In the genomic region with DNA sequence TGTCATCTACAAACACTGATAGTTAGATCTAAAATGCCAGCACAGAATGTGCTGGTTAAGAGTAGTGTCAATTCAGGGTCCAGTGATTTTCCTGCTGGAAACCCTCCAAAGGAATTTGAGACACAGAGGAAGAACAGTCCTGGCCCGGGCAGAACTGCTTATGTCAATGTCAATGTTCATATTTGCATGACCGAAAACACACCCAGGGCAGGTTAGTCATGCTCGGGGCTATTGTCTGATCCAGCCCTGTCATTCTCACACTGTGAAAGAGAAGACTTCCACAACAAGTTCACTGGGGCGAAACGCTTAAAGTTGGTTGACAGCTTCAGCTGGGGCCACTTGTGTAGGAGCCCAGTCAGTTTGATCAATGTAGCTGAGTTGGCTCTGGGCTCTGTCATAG, we compare ENCODE assay signal across 8 cellular contexts.
DNase-seq lines count a peak whose midpoint lies in the region; ATAC-seq and TF ChIP-seq lines count a peak whose summit lies in the region.

No MANE protein-coding gene starts in this region.

- DNase-seq in NCI-H510A (lab: John Stamatoyannopoulos, UW) (peak; percentile 56), memory B cell (ENCODE audit: low spot score in 2 of 2) (peak; percentile 32 to 56), Kasumi-1 (lab: John Stamatoyannopoulos, UW) (no peak), esophagus muscularis mucosa (ENCODE audit: extremely low spot score) (no peak), coronary artery (ENCODE audit: low spot score) (no peak)
- no peak for DNase-seq in activated naive CD8-positive, alpha-beta T cell treated with anti-CD3 and anti-CD28 coated beads for 36 hours

- WGBS in esophagus muscularis mucosa = 67% methylated on average over 5 of the region's 5 CpGs

- no peak for TF ChIP-seq POLR2A in esophagus muscularis mucosa (IDR thresholded peaks at IDR 0.05; ENCODE audit: low read depth)

- H3K27ac ChIP-seq in esophagus muscularis mucosa (replicated peaks in 1 of 4) (no peak overlapping the region), coronary artery (no peak overlapping the region)

- H3K36me3 ChIP-seq in esophagus muscularis mucosa = no peaks in the 10 kb centered on the region

- H3K4me1 Mint-ChIP-seq in memory B cell = peaks cover 22% of the 10 kb centered on the region
- H3K4me1 Mint-ChIP-seq in activated naive CD8-positive, alpha-beta T cell treated with anti-CD3 and anti-CD28 coated beads for 36 hours = peaks cover 2% of the 10 kb centered on the region

- intact Hi-C loops in esophagus muscularis mucosa (cut with DNase I) = no loop called here

- H3K27ac Mint-ChIP-seq in memory B cell = peak overlapping the region; percentile 46
- H3K27ac Mint-ChIP-seq in activated naive CD8-positive, alpha-beta T cell treated with anti-CD3 and anti-CD28 coated beads for 36 hours = no peak overlapping the region

- H3K27me3 Mint-ChIP-seq in memory B cell = peaks cover 3% of the 10 kb centered on the region
- peaks cover 3% of the 10 kb centered on the region for H3K27me3 Mint-ChIP-seq in activated naive CD8-positive, alpha-beta T cell treated with anti-CD3 and anti-CD28 coated beads for 36 hours

- H3K4me1 ChIP-seq in esophagus muscularis mucosa = no peaks in the 10 kb centered on the region

- TF ChIP-seq CTCF in esophagus muscularis mucosa (IDR thresholded peaks at IDR 0.05) = no peak
- no peak for TF ChIP-seq CTCF in coronary artery (IDR thresholded peaks at IDR 0.05)

- H3K36me3 Mint-ChIP-seq in memory B cell = no peaks in the 10 kb centered on the region
- H3K36me3 Mint-ChIP-seq in activated naive CD8-positive, alpha-beta T cell treated with anti-CD3 and anti-CD28 coated beads for 36 hours = no peaks in the 10 kb centered on the region

- no peak for TF ChIP-seq EP300 in esophagus muscularis mucosa (IDR thresholded peaks at IDR 0.05)

- H3K4me3 ChIP-seq in esophagus muscularis mucosa = no peak overlapping the region
- no peak overlapping the region for H3K4me3 ChIP-seq in coronary artery

- no peaks in the 10 kb centered on the region for H3K9me3 Mint-ChIP-seq in memory B cell
- H3K9me3 Mint-ChIP-seq in activated naive CD8-positive, alpha-beta T cell treated with anti-CD3 and anti-CD28 coated beads for 36 hours = no peaks in the 10 kb centered on the region

- no peaks in the 10 kb centered on the region for H3K9me3 ChIP-seq in esophagus muscularis mucosa

- peaks cover 0 to 7% (median 0%) of the 10 kb centered on the region in 4 donors for H3K27me3 ChIP-seq in esophagus muscularis mucosa

- no peak overlapping the region for H3K4me3 Mint-ChIP-seq in memory B cell
- H3K4me3 Mint-ChIP-seq in activated naive CD8-positive, alpha-beta T cell treated with anti-CD3 and anti-CD28 coated beads for 36 hours = no peak overlapping the region

- ATAC-seq in GM18508 (IDR thresholded peaks at IDR 0.05; ENCODE audit: insufficient read depth, unreplicated experiment) = peak; percentile 97
- ATAC-seq in HG02798 (IDR thresholded peaks at IDR 0.05; ENCODE audit: poor library complexity, unreplicated experiment) = peak; percentile 91
- peak; percentile 95 for ATAC-seq in memory B cell (ENCODE audit: low read depth)

Comparison
In these comparisons a context has a peak if more than half of its experiments do, and no peak if none do; other contexts are left out.
1. DNase-seq: peak in NCI-H510A (single experiment) and memory B cell (2 of 2); none in Kasumi-1 (0 of 2), esophagus muscularis mucosa (single experiment), coronary artery (single experiment) and activated naive CD8-positive, alpha-beta T cell treated with anti-CD3 and anti-CD28 coated beads for 36 hours (single experiment).
2. Peak in every context shown above with its lines, with median percentiles within 50 percentile points of each other: ATAC-seq.